Comparison of ENCODE assay signal across 11 cellular contexts in the genomic region with DNA sequence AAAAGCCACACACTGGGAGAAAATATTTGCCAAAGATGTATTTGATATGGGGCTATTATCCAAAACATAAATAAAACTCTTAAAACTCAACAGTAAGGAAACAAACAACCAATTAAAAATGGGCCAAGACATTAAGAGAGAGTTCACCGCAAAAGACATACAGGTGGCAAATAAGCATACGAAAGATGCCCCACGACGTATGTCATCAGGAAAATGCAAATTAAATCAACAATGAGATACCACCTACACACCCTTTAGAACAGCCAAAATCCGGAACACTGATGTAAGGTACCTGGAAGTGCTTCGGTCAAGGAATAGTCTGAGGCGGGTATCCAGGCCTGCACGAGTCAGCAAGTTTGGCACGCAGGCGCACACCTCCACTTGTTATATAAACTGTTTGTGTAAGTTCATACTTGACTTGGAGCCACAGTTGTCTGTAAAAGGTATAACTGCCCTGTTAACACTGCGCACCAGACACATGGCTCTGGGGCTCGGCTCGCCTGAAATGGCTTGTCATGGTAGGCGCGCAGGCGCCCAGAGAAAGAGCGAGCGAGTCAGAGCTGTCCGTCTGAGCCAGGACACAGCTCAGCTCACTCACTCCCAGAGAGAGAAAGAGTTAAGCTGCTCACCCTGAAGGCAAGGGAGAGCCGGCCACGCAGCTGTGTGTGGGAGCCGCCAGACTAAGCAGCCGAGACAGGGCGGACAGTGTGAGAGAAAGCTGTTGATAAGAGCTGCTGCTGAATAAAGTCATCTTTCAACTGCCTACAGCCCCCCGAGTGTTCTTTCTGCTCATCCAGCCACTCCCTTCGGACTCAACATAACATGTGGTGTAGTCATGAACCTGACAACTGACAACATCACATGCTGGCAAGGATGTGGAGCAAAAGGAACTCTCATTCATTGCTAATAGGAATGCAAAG.
DNase-seq lines count a peak whose midpoint lies in the region; ATAC-seq and TF ChIP-seq lines count a peak whose summit lies in the region.
"Had no signal": no experiment of that assay in that cellular context is flagged by ENCODE, and none has a peak within 500 bp of the region (broad histone marks: within the 10 kb centered on the region; RNA-seq: fewer than 3 reads in every experiment).

No MANE protein-coding gene starts in this region.

- intact Hi-C loops in PC-9 (cut with micrococcal nuclease; ENCODE audit: unreplicated experiment), result no loop called here
- intact Hi-C loops in mucosa of descending colon (cut with DNase I, micrococcal nuclease), result no loop called here

- H3K9ac ChIP-seq in MM.1S (ENCODE audit: low read length), result no peak overlapping the region

- H3K4me2 ChIP-seq in PC-9 (no peak overlapping the region), MM.1S (ENCODE audit: low read depth, low read length) (no peak overlapping the region)

- TF ChIP-seq EP300 in upper lobe of left lung (IDR thresholded peaks at IDR 0.05), result no peak

- H3K9me2 ChIP-seq in PC-9 (ENCODE audit: insufficient read depth) (peaks cover 3% of the 10 kb centered on the region; the same call in 1 of the 2 replicates), MM.1S (replicated peaks; ENCODE audit: insufficient read depth, low read length) (no peaks in the 10 kb centered on the region)

- DNase-seq in PC-9 (peak in 1 of 2 experiments; percentile 63), epithelial cell of esophagus (ENCODE audit: low read depth) (peak; percentile 62), mucosa of descending colon (no peak), upper lobe of left lung (peak; percentile 69), NCI-H748 treated with DMSO at 0.1 percent for 48 hours (lab: John Stamatoyannopoulos, UW) (no peak), cerebellar cortex (ENCODE audit: low spot score) (no peak), MM.1S (no peak)
- DNase-seq: activated CD4-positive, alpha-beta T cell treated with anti-CD3 and anti-CD28 coated beads for 48 hours; NCI-H2107 had no signal

- BruUV-seq in PC-9 (replicated peaks; lab: Mats Ljungman, UMichigan), result TSS peak; percentile 81

- WGBS in upper lobe of left lung, 2 donors, result 53 to 58% methylated on average over 22 to 24 of the region's 26 CpGs

- POLR2A ChIA-PET in PC-9 (lab: Charles Lee; ENCODE audit: unreplicated experiment), result no interaction called here

- H3K79me2 ChIP-seq in PC-9 (ENCODE audit: low read depth) (no peaks in the 10 kb centered on the region), MM.1S (ENCODE audit: low read length) (no peaks in the 10 kb centered on the region)

- H2AFZ ChIP-seq in PC-9, result no peak overlapping the region
- H2AFZ ChIP-seq in MM.1S (ENCODE audit: low read length), result no peak overlapping the region

- H4K20me1 ChIP-seq in PC-9 (ENCODE audit: insufficient read depth) (no peaks in the 10 kb centered on the region), MM.1S (ENCODE audit: insufficient read depth, low read length) (no peaks in the 10 kb centered on the region)

- H3K36me3 ChIP-seq in PC-9 (ENCODE audit: low read depth), result no peaks in the 10 kb centered on the region
- no peaks in the 10 kb centered on the region for H3K36me3 ChIP-seq in mucosa of descending colon (ENCODE audit: low read depth)
- no peaks in the 10 kb centered on the region for H3K36me3 ChIP-seq in upper lobe of left lung
- H3K36me3 ChIP-seq in MM.1S (replicated peaks; ENCODE audit: insufficient read depth, low read length), result no peaks in the 10 kb centered on the region
- H3K36me3 ChIP-seq: neutrophil had no signal

- ATAC-seq in mucosa of descending colon (peak; percentile 57), upper lobe of left lung (ENCODE audit: low FRiP score in 2 of 2) (peak; percentile 88 to 93), HG03025 (IDR thresholded peaks at IDR 0.05; ENCODE audit: low FRiP score, unreplicated experiment) (no peak)

- H3K9me3 ChIP-seq in PC-9 (ENCODE audit: insufficient read depth, low read depth), result no peaks in the 10 kb centered on the region
- H3K9me3 ChIP-seq in mucosa of descending colon, result no peaks in the 10 kb centered on the region
- H3K9me3 ChIP-seq in upper lobe of left lung, result no peaks in the 10 kb centered on the region
- H3K9me3 ChIP-seq in MM.1S (replicated peaks; ENCODE audit: insufficient read depth, low read length), result no peaks in the 10 kb centered on the region
- H3K9me3 ChIP-seq: neutrophil had no signal

- peak in 1 of 4 donors; percentile 38 for TF ChIP-seq POLR2A in upper lobe of left lung (IDR thresholded peaks at IDR 0.05)

- H3K27me3 ChIP-seq in PC-9 (ENCODE audit: insufficient read depth, low read depth) (no peaks in the 10 kb centered on the region), upper lobe of left lung (no peaks in the 10 kb centered on the region), MM.1S (replicated peaks; ENCODE audit: insufficient read depth, low read length) (no peaks in the 10 kb centered on the region)
- H3K27me3 ChIP-seq: neutrophil had no signal

- no peak overlapping the region for H3K4me3 ChIP-seq in PC-9
- H3K4me3 ChIP-seq in epithelial cell of esophagus (ENCODE audit: low read length), result no peak overlapping the region
- H3K4me3 ChIP-seq in mucosa of descending colon, result no peak overlapping the region
- H3K4me3 ChIP-seq in upper lobe of left lung, result peak overlapping the region in 2 of 4 donors; percentile 23 to 27
- H3K4me3 ChIP-seq in MM.1S (ENCODE audit: low read length), result no peak overlapping the region

- H3F3A ChIP-seq in PC-9 (ENCODE audit: insufficient read depth, low read depth) (no peaks in the 10 kb centered on the region), MM.1S (ENCODE audit: insufficient read depth, low read length) (no peaks in the 10 kb centered on the region)

- CTCF ChIA-PET in PC-9 (lab: Charles Lee), result no interaction called here

- no peaks in the 10 kb centered on the region for H3K4me1 ChIP-seq in PC-9 (replicated peaks; ENCODE audit: insufficient read depth)
- H3K4me1 ChIP-seq in mucosa of descending colon (ENCODE audit: low read depth), result no peaks in the 10 kb centered on the region
- H3K4me1 ChIP-seq in upper lobe of left lung, result no peaks in the 10 kb centered on the region
- no peaks in the 10 kb centered on the region for H3K4me1 ChIP-seq in MM.1S (ENCODE audit: low read length)

- TF ChIP-seq CTCF in PC-9 (conservative IDR thresholded peaks at IDR 0.05), result no peak
- no peak for TF ChIP-seq CTCF in epithelial cell of esophagus (IDR thresholded peaks at IDR 0.05; ENCODE audit: insufficient read depth, low read depth, low read length, missing control alignments)
- no peak for TF ChIP-seq CTCF in mucosa of descending colon (IDR thresholded peaks at IDR 0.05)
- TF ChIP-seq CTCF in upper lobe of left lung (IDR thresholded peaks at IDR 0.05), result no peak
- TF ChIP-seq CTCF in MM.1S (IDR thresholded peaks at IDR 0.05; ENCODE audit: low read length), result no peak

- H3K27ac ChIP-seq in PC-9 (no peak overlapping the region), upper lobe of left lung (peak overlapping the region; percentile 12 to 72 (median 60)), MM.1S (ENCODE audit: low read length) (no peak overlapping the region)
- H3K27ac ChIP-seq: neutrophil had no signal

Comparison
In these comparisons a context has a peak if more than half of its experiments do, and no peak if none do; other contexts are left out.
1. DNase-seq: peak in epithelial cell of esophagus (single experiment) and upper lobe of left lung (2 of 2); none in mucosa of descending colon (0 of 3), NCI-H748 treated with DMSO at 0.1 percent for 48 hours (single experiment), cerebellar cortex (single experiment) and MM.1S (single experiment).
2. H3K27ac ChIP-seq: peak in upper lobe of left lung (4 of 4); none in PC-9 (single experiment) and MM.1S (single experiment).